8 cellular contexts compared by ENCODE assay signal in the genomic region with DNA sequence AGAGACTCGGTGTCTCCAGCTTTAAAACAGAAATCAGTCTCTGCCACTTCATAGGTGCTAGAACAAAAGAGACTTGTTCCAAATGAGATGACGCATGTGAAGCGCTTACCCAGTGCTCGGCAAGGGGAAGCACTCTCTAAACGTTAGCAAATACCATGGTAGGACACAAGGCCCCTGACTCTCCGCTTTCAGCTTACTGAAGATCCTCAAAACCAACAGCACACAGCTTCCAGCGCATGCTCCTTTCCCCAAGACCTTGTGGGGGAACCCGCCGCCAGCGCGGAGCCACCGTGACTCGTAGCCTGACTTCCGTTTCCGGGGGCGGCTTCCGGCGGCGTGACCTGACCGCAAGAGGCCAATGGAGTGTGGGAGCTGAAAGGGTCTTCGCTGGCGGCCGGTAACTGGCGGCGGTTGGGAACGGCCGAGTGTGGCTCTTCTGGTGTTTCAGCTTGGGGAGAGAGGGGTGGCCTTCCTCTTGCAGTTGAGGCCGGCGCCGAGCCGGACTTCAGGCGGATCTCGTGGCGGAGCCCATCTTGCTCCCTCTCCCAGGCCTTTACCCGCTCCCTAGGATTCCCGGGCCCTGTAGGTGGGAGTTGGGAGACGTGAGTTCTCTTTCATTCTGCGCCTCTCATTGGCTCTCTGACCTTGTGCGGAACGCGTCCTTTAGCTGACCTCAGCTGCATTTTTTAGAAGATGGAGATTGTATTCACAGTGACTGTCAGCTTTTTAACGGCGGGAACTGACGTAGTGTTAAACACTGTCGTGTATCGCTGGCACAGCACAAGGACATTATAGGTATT. TPM values are rescaled to one million over a fixed set of nuclear protein-coding genes. Genes with fewer than 3 reads are reported as not detected.
DNase-seq lines count a peak whose midpoint lies in the region; ATAC-seq, FAIRE-seq and TF ChIP-seq lines count a peak whose summit lies in the region.

A gene with protein sequence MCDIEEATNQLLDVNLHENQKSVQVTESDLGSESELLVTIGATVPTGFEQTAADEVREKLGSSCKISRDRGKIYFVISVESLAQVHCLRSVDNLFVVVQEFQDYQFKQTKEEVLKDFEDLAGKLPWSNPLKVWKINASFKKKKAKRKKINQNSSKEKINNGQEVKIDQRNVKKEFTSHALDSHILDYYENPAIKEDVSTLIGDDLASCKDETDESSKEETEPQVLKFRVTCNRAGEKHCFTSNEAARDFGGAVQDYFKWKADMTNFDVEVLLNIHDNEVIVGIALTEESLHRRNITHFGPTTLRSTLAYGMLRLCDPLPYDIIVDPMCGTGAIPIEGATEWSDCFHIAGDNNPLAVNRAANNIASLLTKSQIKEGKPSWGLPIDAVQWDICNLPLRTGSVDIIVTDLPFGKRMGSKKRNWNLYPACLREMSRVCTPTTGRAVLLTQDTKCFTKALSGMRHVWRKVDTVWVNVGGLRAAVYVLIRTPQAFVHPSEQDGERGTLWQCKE (plus strand): TSS at position 324 of the 800 bp plus-strand sequence. CDS start 2,015 bp downstream, outside the sequence.

- peak within 1 kb of the TSS; percentile 94 for H3K27ac ChIP-seq in HUES64 (ENCODE audit: low read depth, low read length)

- H3K27me3 ChIP-seq in HUES64 (ENCODE audit: insufficient read depth, low read length): no peaks in the 10 kb centered on the region; the same call in 1 of the 2 replicates

- 1% methylated on average over 46 of the region's 46 CpGs for WGBS in HUES64

- no peak for FAIRE-seq in D721Med (lab: Jason Lieb, UNC)

- H3K4me3 ChIP-seq in HUES64 (ENCODE audit: low read length) (peak within 1 kb of the TSS; percentile 75), epithelial cell of proximal tubule (ENCODE audit: low read depth, low read length) (peak within 1 kb of the TSS; percentile 70)

- peaks cover 5% of the 10 kb centered on the region; the same call in 1 of the 2 replicates for H3K4me1 ChIP-seq in HUES64 (ENCODE audit: insufficient read depth, low read length)

- peak; percentile 64 for DNase-seq in D721Med (ENCODE audit: insufficient read length, low spot score)
- DNase-seq in OCI-M2 (lab: John Stamatoyannopoulos, UW; ENCODE audit: unreplicated experiment): peak; percentile 77
- peak; percentile 91 for DNase-seq in activated T-cell treated with anti-CD3 and anti-CD28 coated beads for 4 hours
- DNase-seq in epithelial cell of proximal tubule (ENCODE audit: low read depth): peak; percentile 45
- DNase-seq in mucosa of gallbladder (ENCODE audit: low spot score): peak; percentile 89
- peak; percentile 96 for DNase-seq in stimulated activated CD8-positive, alpha-beta memory T cell treated with anti-CD3 and anti-CD28 coated beads, Interleukin-4, amount 100 ng/mL, for 48 hours

- H3K36me3 ChIP-seq in HUES64 (ENCODE audit: insufficient read depth, low read length): peaks cover 33% of the 10 kb centered on the region

- H3K9me3 ChIP-seq in HUES64 (ENCODE audit: insufficient read depth, low read depth, low read length): no peaks in the 10 kb centered on the region

- TF ChIP-seq CTCF in D721Med (IDR thresholded peaks at IDR 0.05; ENCODE audit: insufficient read depth, missing control alignments) (no peak), epithelial cell of proximal tubule (conservative IDR thresholded peaks at IDR 0.05; ENCODE audit: low read depth, low read length) (peak; percentile 2)

- peak within 1 kb of the TSS; percentile 90 for H3K9ac ChIP-seq in HUES64 (ENCODE audit: low read depth, low read length)

- peak; percentile 97 for ATAC-seq in GM21447 (IDR thresholded peaks at IDR 0.05; ENCODE audit: unreplicated experiment)

RNA-seq across cellular contexts. Expression of the gene that starts here (rescaled TPM):
- polyA plus RNA-seq in HUES64 (2013, experiment 1 of 2): 54.2 TPM
- 76.2 TPM for polyA plus RNA-seq in HUES64 (2013, experiment 2 of 2)
- total RNA-seq in epithelial cell of proximal tubule (40.8 and 43.9 TPM in 2 replicates), mucosa of gallbladder (43.4 TPM)

Comparison
In these comparisons a context has a peak if more than half of its experiments do, and no peak if none do; other contexts are left out.
1. Peak in every context shown above with its lines: DNase-seq, ATAC-seq, H3K4me3 ChIP-seq and H3K27ac ChIP-seq.
2. DNase-seq: peak in every context shown above with its lines; median percentile 96 in stimulated activated CD8-positive, alpha-beta memory T cell treated with anti-CD3 and anti-CD28 coated beads, Interleukin-4, amount 100 ng/mL, for 48 hours; 91 in activated T-cell treated with anti-CD3 and anti-CD28 coated beads for 4 hours; 89 in mucosa of gallbladder; 77 in OCI-M2; 64 in D721Med; 45 in epithelial cell of proximal tubule.